Comparison of ENCODE assay signal across 10 cellular contexts in the genomic region with DNA sequence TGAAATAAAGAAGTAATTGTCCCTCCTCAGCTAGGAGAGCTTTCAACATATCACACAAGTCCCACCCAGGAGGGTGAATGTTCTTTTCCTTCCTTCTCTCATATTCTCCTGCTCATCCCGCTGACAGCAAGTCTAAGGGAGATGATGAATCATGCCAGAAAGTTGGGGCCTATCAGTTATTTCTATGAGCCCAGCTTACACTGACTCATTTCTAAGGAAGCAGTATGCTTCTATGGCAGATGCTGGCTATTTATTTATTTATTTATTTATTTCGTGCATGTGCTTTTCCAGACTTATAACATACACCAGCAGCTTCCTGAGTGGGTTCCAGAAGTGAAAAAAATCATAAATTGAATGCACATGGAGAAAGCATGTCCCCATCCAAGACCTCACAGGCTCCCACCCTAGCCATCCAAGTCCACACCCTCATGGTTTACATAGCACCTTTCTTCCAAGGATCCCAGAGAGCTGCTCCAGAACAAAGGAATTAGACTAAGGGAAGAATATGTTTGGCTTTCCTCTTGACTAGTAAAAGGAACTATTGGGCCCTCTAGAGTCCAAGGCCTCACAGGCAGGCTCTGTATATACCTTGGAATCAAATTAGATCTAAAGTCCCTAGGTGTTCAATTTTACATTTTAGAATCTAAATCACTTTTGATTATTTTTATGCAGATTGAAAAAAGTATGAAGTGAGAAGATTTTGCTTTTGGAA.
DNase-seq lines count a peak whose midpoint lies in the region; ATAC-seq, FAIRE-seq and TF ChIP-seq lines count a peak whose summit lies in the region.
"Had no signal": no experiment of that assay in that cellular context is flagged by ENCODE, and none has a peak within 500 bp of the region (broad histone marks: within the 10 kb centered on the region; RNA-seq: fewer than 3 reads in every experiment).

No MANE protein-coding gene starts in this region.

- WGBS in A549 (ENCODE audit: missing lambda C conversion rate) = 11% methylated on average over 2 of the region's 2 CpGs
- WGBS in SK-N-SH (ENCODE audit: low lambda C conversion rate) = 2% methylated on average over 2 of the region's 2 CpGs
- 80% methylated on average over 2 of the region's 2 CpGs for WGBS in esophagus muscularis mucosa

- TF ChIP-seq POLR2A in A549 (IDR thresholded peaks at IDR 0.05; ENCODE audit: low read length) = no peak
- no peak for TF ChIP-seq POLR2A in esophagus muscularis mucosa (IDR thresholded peaks at IDR 0.05; ENCODE audit: low read depth)

- ATAC-seq in A549 = peak; percentile 97 to 98
- peak; percentile 9 for ATAC-seq in GM21723 (IDR thresholded peaks at IDR 0.05; ENCODE audit: unreplicated experiment)

- no peak overlapping the region for H2AFZ ChIP-seq in SK-N-SH (ENCODE audit: low read depth)

- TF ChIP-seq RAD21 in A549 (conservative IDR thresholded peaks at IDR 0.05 in 1 of 2, IDR thresholded peaks at IDR 0.05 in 1 of 2) (peak; percentile 29 to 30; a peak in 2 of 5 replicates), SK-N-SH (IDR thresholded peaks at IDR 0.05; ENCODE audit: low read length) (peak; percentile 33; the same call in 1 of the 2 replicates)

- DNase-seq in A549 (ENCODE audit: low read depth in 1 of 2, low spot score in 1 of 2) (peak; percentile 3 to 73), SK-N-SH (no peak), glomerular endothelial cell (ENCODE audit: extremely low read depth, low read depth, low spot score) (peak; percentile 67), esophagus muscularis mucosa (ENCODE audit: extremely low spot score) (no peak), SIG-M5 (lab: John Stamatoyannopoulos, UW) (no peak), SHP77 (lab: John Stamatoyannopoulos, UW) (no peak)
- DNase-seq in effector CD8-positive, alpha-beta T cell (lab: John Stamatoyannopoulos, UW) = no peak
- DNase-seq: NCI-H1436 had no signal

- H3K9me2 ChIP-seq in SK-N-SH = no peaks in the 10 kb centered on the region

- H3K9me3 ChIP-seq in A549 (no peaks in the 10 kb centered on the region), SK-N-SH (no peaks in the 10 kb centered on the region), esophagus muscularis mucosa (no peaks in the 10 kb centered on the region)
- H3K9me3 ChIP-seq: neutrophil had no signal

- H3K4me3 ChIP-seq in A549 (no peak overlapping the region), SK-N-SH (ENCODE audit: low read depth in 2 of 2, low read length in 1 of 2) (no peak overlapping the region), esophagus muscularis mucosa (no peak overlapping the region)

- H3K9ac ChIP-seq in SK-N-SH = peak overlapping the region; percentile 10; the same call in 1 of the 2 replicates

- intact Hi-C loops in esophagus muscularis mucosa (cut with DNase I) = no loop called here

- H3K79me2 ChIP-seq in SK-N-SH (ENCODE audit: insufficient read depth) = no peaks in the 10 kb centered on the region

- TF ChIP-seq CTCF in A549 (IDR thresholded peaks at IDR 0.05) (no peak; the same call in 2 of the 3 replicates), SK-N-SH (IDR thresholded peaks at IDR 0.05) (peak; percentile 51), esophagus muscularis mucosa (IDR thresholded peaks at IDR 0.05) (no peak)

- H3K27ac ChIP-seq in A549 (peak overlapping the region; percentile 36; a peak in 3 of 6 replicates), SK-N-SH (ENCODE audit: low read depth in 2 of 2, low read length in 1 of 2) (peak overlapping the region; percentile 25 to 90; a peak in 3 of 4 replicates), esophagus muscularis mucosa (replicated peaks in 1 of 4) (no peak overlapping the region)
- H3K27ac ChIP-seq: neutrophil had no signal

- POLR2A ChIA-PET in A549 (lab: Yijun Ruan, JAX) = no interaction called here
- POLR2A ChIA-PET in SK-N-SH (lab: Yijun Ruan, JAX) = no interaction called here

- TF ChIP-seq EP300 in A549 (IDR thresholded peaks at IDR 0.05) (no peak), SK-N-SH (IDR thresholded peaks at IDR 0.05; ENCODE audit: borderline replicate concordance in 1 of 2, low read depth in 1 of 2, low read length in 1 of 2) (peak in 1 of 2 experiments; percentile 73; a peak in 2 of 4 replicates), esophagus muscularis mucosa (IDR thresholded peaks at IDR 0.05) (no peak)

- H3K36me3 ChIP-seq in SK-N-SH (replicated peaks in 1 of 2; ENCODE audit: control insufficient read depth in 1 of 2, insufficient read depth in 2 of 2, low read length in 1 of 2) (no peaks in the 10 kb centered on the region), esophagus muscularis mucosa (no peaks in the 10 kb centered on the region)
- H3K36me3 ChIP-seq: neutrophil had no signal

- CTCF ChIA-PET in A549 (lab: Yijun Ruan, JAX) (interaction anchor here (0.8 to 1.0 kb wide), 2 partner anchors 12 to 582 kb away, joined by 3 read pairs; no protein-coding TSS in a partner anchor), SK-N-SH (lab: Yijun Ruan, JAX) (no interaction called here)

- no peak for FAIRE-seq in A549 (lab: Jason Lieb, UNC)

- H3K4me2 ChIP-seq in A549 (peak overlapping the region; percentile 51), SK-N-SH (peak overlapping the region; percentile 45; the same call in 1 of the 2 replicates)

- H3K27me3 ChIP-seq in SK-N-SH (ENCODE audit: insufficient read depth) = no peaks in the 10 kb centered on the region
- no peaks in the 10 kb centered on the region for H3K27me3 ChIP-seq in esophagus muscularis mucosa
- H3K27me3 ChIP-seq: neutrophil had no signal

- H3K4me1 ChIP-seq in A549 (peaks cover 25% of the 10 kb centered on the region), SK-N-SH (ENCODE audit: control insufficient read depth in 1 of 2, insufficient read depth in 2 of 2, low read depth in 1 of 2, low read length in 1 of 2) (peaks cover 0 to 39% of the 10 kb centered on the region in 2 experiments; a peak in 3 of 4 replicates), esophagus muscularis mucosa (no peaks in the 10 kb centered on the region)

- H3F3A ChIP-seq in SK-N-SH (replicated peaks; ENCODE audit: insufficient read depth) = peaks cover 14% of the 10 kb centered on the region

- H4K20me1 ChIP-seq in SK-N-SH (ENCODE audit: insufficient read depth) = no peaks in the 10 kb centered on the region

TF ChIP-seq in A549, 52 proteins besides CTCF, POLR2A, EP300 and RAD21 (continues in another document):
- TF ChIP-seq RNF2 (IDR thresholded peaks at IDR 0.05; ENCODE audit: borderline replicate concordance, low read depth) (no peak), HES2 (IDR thresholded peaks at IDR 0.05) (no peak)
- TF ChIP-seq, protein P1, sequence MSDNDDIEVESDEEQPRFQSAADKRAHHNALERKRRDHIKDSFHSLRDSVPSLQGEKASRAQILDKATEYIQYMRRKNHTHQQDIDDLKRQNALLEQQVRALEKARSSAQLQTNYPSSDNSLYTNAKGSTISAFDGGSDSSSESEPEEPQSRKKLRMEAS (IDR thresholded peaks at IDR 0.05) = no peak
- TF ChIP-seq, protein P2, sequence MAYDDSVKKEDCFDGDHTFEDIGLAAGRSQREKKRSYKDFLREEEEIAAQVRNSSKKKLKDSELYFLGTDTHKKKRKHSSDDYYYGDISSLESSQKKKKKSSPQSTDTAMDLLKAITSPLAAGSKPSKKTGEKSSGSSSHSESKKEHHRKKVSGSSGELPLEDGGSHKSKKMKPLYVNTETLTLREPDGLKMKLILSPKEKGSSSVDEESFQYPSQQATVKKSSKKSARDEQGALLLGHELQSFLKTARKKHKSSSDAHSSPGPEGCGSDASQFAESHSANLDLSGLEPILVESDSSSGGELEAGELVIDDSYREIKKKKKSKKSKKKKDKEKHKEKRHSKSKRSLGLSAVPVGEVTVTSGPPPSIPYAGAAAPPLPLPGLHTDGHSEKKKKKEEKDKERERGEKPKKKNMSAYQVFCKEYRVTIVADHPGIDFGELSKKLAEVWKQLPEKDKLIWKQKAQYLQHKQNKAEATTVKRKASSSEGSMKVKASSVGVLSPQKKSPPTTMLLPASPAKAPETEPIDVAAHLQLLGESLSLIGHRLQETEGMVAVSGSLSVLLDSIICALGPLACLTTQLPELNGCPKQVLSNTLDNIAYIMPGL (CRISPR knock-in tag; IDR thresholded peaks at IDR 0.05; ENCODE audit: borderline replicate concordance) = no peak

TF ChIP-seq in SK-N-SH, 30 proteins besides CTCF, POLR2A, EP300 and RAD21 (continues in another document):
- TF ChIP-seq USF2 (IDR thresholded peaks at IDR 0.05; ENCODE audit: borderline replicate concordance, low read depth, low read length) (no peak), NFIC (IDR thresholded peaks at IDR 0.05; ENCODE audit: borderline replicate concordance) (peak; percentile 63), FOSL2 (IDR thresholded peaks at IDR 0.05; ENCODE audit: borderline replicate concordance, low read depth) (peak; percentile 92), NRF1 (IDR thresholded peaks at IDR 0.05; ENCODE audit: low read depth, low read length) (no peak), MEF2A (IDR thresholded peaks at IDR 0.05; ENCODE audit: borderline replicate concordance, low read depth) (peak; percentile 4; the same call in 1 of the 2 replicates), FOXM1 (IDR thresholded peaks at IDR 0.05; ENCODE audit: low read depth) (no peak; the same call in 1 of the 2 replicates)
- TF ChIP-seq, protein P3, sequence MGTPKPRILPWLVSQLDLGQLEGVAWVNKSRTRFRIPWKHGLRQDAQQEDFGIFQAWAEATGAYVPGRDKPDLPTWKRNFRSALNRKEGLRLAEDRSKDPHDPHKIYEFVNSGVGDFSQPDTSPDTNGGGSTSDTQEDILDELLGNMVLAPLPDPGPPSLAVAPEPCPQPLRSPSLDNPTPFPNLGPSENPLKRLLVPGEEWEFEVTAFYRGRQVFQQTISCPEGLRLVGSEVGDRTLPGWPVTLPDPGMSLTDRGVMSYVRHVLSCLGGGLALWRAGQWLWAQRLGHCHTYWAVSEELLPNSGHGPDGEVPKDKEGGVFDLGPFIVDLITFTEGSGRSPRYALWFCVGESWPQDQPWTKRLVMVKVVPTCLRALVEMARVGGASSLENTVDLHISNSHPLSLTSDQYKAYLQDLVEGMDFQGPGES (IDR thresholded peaks at IDR 0.05; ENCODE audit: low read depth, low read length) = no peak

Comparison
In these comparisons a context has a peak if more than half of its experiments do, and no peak if none do; other contexts are left out.
1. DNase-seq: peak in A549 (2 of 2) and glomerular endothelial cell (single experiment); none in SK-N-SH (single experiment), effector CD8-positive, alpha-beta T cell (single experiment), esophagus muscularis mucosa (single experiment), SIG-M5 (single experiment) and SHP77 (0 of 2).
2. H3K27ac ChIP-seq: peak in A549 (2 of 2) and SK-N-SH (2 of 2); none in esophagus muscularis mucosa (0 of 4).